ENCODE assay signal across 14 cellular contexts in the genomic region with DNA sequence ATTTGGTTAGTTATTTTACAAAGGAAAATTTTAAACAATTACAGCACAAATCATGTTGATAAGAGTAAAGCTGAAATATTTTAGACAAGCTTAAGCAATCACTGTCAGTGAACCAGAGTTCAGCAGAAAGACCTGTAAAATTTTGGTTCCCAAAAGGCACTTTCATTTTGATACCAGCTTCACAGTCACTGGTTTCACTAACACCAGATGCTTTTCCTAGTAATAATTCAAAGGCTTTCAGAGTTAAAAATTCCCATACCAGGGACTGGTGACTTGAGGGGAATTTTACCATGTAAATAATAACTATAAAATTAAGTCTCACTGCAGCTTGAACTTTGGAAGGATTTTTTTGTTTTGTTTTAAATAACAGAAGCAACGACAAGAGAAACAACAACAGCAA.
"Had no signal": no experiment of that assay in that cellular context is flagged by ENCODE, and none has a peak within 500 bp of the region (broad histone marks: within the 10 kb centered on the region; RNA-seq: fewer than 3 reads in every experiment).

No MANE protein-coding gene starts in this region.

- H3K9me3 Mint-ChIP-seq: activated T-cell treated with anti-CD3 and anti-CD28 coated beads, Interleukin-2, amount 50 U/mL, for 4 hours; naive B cell; T-helper 2 cell treated with Interferon-gamma antibody and Interleukin-4, amounts not matched to agents 5 μg/mL and 100 μg/mL, for 36 hours had no signal

- H3K27ac Mint-ChIP-seq: T-helper 2 cell treated with Interferon-gamma antibody and Interleukin-4, amounts not matched to agents 5 μg/mL and 100 μg/mL, for 36 hours had no signal

- H3K27me3 ChIP-seq: colonic mucosa, thyroid gland had no signal

- H3K4me3 ChIP-seq: colonic mucosa, gastrocnemius medialis, heart right ventricle, thyroid gland had no signal

- H3K27ac ChIP-seq: colonic mucosa, gastrocnemius medialis, heart right ventricle, thyroid gland had no signal

- H3K4me3 Mint-ChIP-seq: activated T-cell treated with anti-CD3 and anti-CD28 coated beads, Interleukin-2, amount 50 U/mL, for 4 hours; T-helper 2 cell treated with Interferon-gamma antibody and Interleukin-4, amounts not matched to agents 5 μg/mL and 100 μg/mL, for 36 hours had no signal

- FAIRE-seq: endothelial cell of umbilical vein, islet of Langerhans, urothelium cell line had no signal

- H3K27me3 Mint-ChIP-seq: naive B cell had no signal

- H3K36me3 ChIP-seq: colonic mucosa, gastrocnemius medialis, heart right ventricle, thyroid gland had no signal

- DNase-seq: activated CD4-positive, alpha-beta T cell treated with anti-CD3 and anti-CD28 coated beads for 1 hour; activated T-cell treated with anti-CD3 and anti-CD28 coated beads, Interleukin-2, amount 50 U/mL, for 4 hours; colonic mucosa; effector CD4-positive, alpha-beta T cell; gastrocnemius medialis; heart right ventricle; naive B cell; stimulated activated CD4-positive, alpha-beta T cell treated with anti-CD3 and anti-CD28 coated beads, Interleukin-15, amount 100 ng/mL, for 24 hours; stimulated activated CD4-positive, alpha-beta T cell treated with anti-CD3 and anti-CD28 coated beads, Interleukin-4, amount 100 ng/mL, for 24 hours; thyroid gland had no signal

- H3K9me3 ChIP-seq: colonic mucosa, gastrocnemius medialis, heart right ventricle, thyroid gland had no signal

- ATAC-seq: activated T-cell treated with anti-CD3 and anti-CD28 coated beads, Interleukin-2, amount 50 U/mL, for 4 hours; gastrocnemius medialis; heart right ventricle had no signal
